Comparison of ENCODE assay signal across 20 cellular contexts in genomic region chrX:15087747-15088146, GRCh38.
"Had no signal": no experiment of that assay in that cellular context is flagged by ENCODE, and none has a peak within 500 bp of the region (broad histone marks: within the 10 kb centered on the region; RNA-seq: fewer than 3 reads in every experiment).

No MANE protein-coding gene starts in this region.

- H3K27ac ChIP-seq: coronary artery, pancreas, testis, tibial nerve, upper lobe of right lung, vagina had no signal

- H3K36me3 ChIP-seq: pancreas, tibial nerve, upper lobe of right lung, vagina had no signal

- H3K9me3 ChIP-seq: pancreas, testis, tibial nerve, upper lobe of right lung, vagina had no signal

- H3K4me3 ChIP-seq: coronary artery, lung, pancreas, testis, tibial nerve, upper lobe of right lung, vagina had no signal

- H3K4me1 ChIP-seq: pancreas, testis, tibial nerve, upper lobe of right lung, vagina had no signal

- H3K27me3 ChIP-seq: pancreas, testis, tibial nerve, upper lobe of right lung, vagina had no signal

- ATAC-seq: esophagus mucosa; left cardiac atrium; left ventricle myocardium superior; right cardiac atrium; stimulated activated memory B cell treated with anti-CD40 and anti-IgM and Interleukin-4, amounts not matched to agents 10 μg/mL and 1 μg/mL and 100 μg/mL, for 72 hours; upper lobe of right lung had no signal

- DNase-seq: effector CD4-positive, alpha-beta T cell; left cardiac atrium; left ventricle myocardium superior; mesenchymal stem cell; midbrain; naive B cell; occipital lobe; pancreas; right cardiac atrium; stimulated activated CD4-positive, alpha-beta T cell treated with anti-CD3 and anti-CD28 coated beads, Interleukin-4, amount 100 ng/mL, for 1 hour; stimulated activated CD8-positive, alpha-beta memory T cell treated with anti-CD3 and anti-CD28 coated beads, Interleukin-4, amount 100 ng/mL, for 48 hours; testis; upper lobe of right lung had no signal

- FAIRE-seq: kidney, pancreas had no signal
